20 cellular contexts compared by ENCODE assay signal in the genomic region with DNA sequence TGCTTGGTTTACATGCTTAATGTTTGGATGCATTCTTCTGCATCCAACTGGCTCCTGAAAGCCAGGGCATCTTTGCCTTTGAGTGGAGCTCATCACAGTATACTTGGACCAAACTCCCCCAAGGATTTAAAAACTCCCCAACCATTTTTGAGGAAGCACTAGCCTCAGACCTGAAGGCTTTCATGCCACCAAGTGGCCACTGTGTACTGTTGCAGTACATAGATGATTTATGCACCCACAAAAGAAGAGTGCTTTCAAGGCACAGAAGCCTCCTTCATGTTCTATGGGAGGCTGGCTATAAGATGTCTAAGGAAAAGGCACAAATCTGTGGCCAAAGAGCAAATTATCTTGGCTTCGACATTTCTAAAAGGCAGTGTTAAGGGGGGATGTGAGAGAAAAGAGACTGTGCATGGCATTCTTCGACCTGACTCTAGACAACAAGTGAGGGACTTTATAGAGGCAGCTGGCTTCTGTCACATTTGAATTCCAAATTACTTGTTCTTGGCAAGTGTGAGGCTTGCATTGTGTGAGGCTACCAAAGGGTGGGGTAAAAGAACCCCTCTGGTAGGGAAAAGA.
DNase-seq lines count a peak whose midpoint lies in the region; ATAC-seq and TF ChIP-seq lines count a peak whose summit lies in the region.
"Had no signal": no experiment of that assay in that cellular context is flagged by ENCODE, and none has a peak within 500 bp of the region (broad histone marks: within the 10 kb centered on the region; RNA-seq: fewer than 3 reads in every experiment).

No MANE protein-coding gene starts in this region.

- TF ChIP-seq CTCF in cardiac fibroblast (IDR thresholded peaks at IDR 0.05; ENCODE audit: low read depth, low read length) = peak; percentile 37
- TF ChIP-seq CTCF in osteocyte (IDR thresholded peaks at IDR 0.05) = no peak

- no peak overlapping the region for H3K27ac Mint-ChIP-seq in osteocyte (ENCODE audit: unreplicated experiment)
- H3K27ac Mint-ChIP-seq: activated CD8-positive, alpha-beta memory T cell treated with anti-CD3 and anti-CD28 coated beads, Interleukin-2, amount 10 ng/mL, durations not matched to agents 7 days and 5 days; B cell; immature natural killer cell; naive thymus-derived CD8-positive, alpha-beta T cell; T-helper 2 cell treated with Interferon-gamma antibody and Interleukin-4, amounts not matched to agents 5 μg/mL and 100 μg/mL, for 36 hours had no signal

- no peaks in the 10 kb centered on the region for H3K9me3 Mint-ChIP-seq in osteocyte (ENCODE audit: unreplicated experiment)
- H3K9me3 Mint-ChIP-seq: immature natural killer cell; naive thymus-derived CD8-positive, alpha-beta T cell; T-helper 2 cell treated with Interferon-gamma antibody and Interleukin-4, amounts not matched to agents 5 μg/mL and 100 μg/mL, for 36 hours had no signal

- DNase-seq in EH (ENCODE audit: low read depth) (peak; percentile 13), cardiac fibroblast (ENCODE audit: low read depth in 2 of 2) (peak; percentile 28 to 35), medulla oblongata (ENCODE audit: extremely low spot score) (peak; percentile 25), NOMO-1 treated with DMSO at 0.1 percent for 48 hours (lab: John Stamatoyannopoulos, UW; ENCODE audit: unreplicated experiment) (no peak), osteocyte (ENCODE audit: extremely low spot score, unreplicated experiment) (no peak), NK-92 (lab: John Stamatoyannopoulos, UW; ENCODE audit: unreplicated experiment) (no peak), GF-D8 (lab: John Stamatoyannopoulos, UW) (no peak)
- DNase-seq: activated CD8-positive, alpha-beta memory T cell treated with anti-CD3 and anti-CD28 coated beads, Interleukin-2, amount 10 ng/mL, durations not matched to agents 7 days and 5 days; activated effector memory CD4-positive, alpha-beta T cell treated with anti-CD3 and anti-CD28 coated beads, Interleukin-2, amount 50 U/mL, for 16 hours; glutamatergic neuron; immature natural killer cell; naive thymus-derived CD8-positive, alpha-beta T cell; NCI-H1417; NCI-H226; tibial artery had no signal

- ATAC-seq in HG02642 (IDR thresholded peaks at IDR 0.05; ENCODE audit: poor library complexity, unreplicated experiment) = peak; percentile 57
- ATAC-seq: activated CD8-positive, alpha-beta memory T cell treated with anti-CD3 and anti-CD28 coated beads, Interleukin-2, amount 10 ng/mL, durations not matched to agents 7 days and 5 days had no signal

- H3K4me1 Mint-ChIP-seq in osteocyte (ENCODE audit: unreplicated experiment) = no peaks in the 10 kb centered on the region
- H3K4me1 Mint-ChIP-seq: activated CD8-positive, alpha-beta memory T cell treated with anti-CD3 and anti-CD28 coated beads, Interleukin-2, amount 10 ng/mL, durations not matched to agents 7 days and 5 days; B cell; immature natural killer cell had no signal

- no peaks in the 10 kb centered on the region for H3K36me3 Mint-ChIP-seq in osteocyte (ENCODE audit: unreplicated experiment)
- H3K36me3 Mint-ChIP-seq: activated CD8-positive, alpha-beta memory T cell treated with anti-CD3 and anti-CD28 coated beads, Interleukin-2, amount 10 ng/mL, durations not matched to agents 7 days and 5 days; immature natural killer cell had no signal

- H3K27me3 Mint-ChIP-seq in osteocyte (ENCODE audit: unreplicated experiment) = no peaks in the 10 kb centered on the region
- H3K27me3 Mint-ChIP-seq: activated CD8-positive, alpha-beta memory T cell treated with anti-CD3 and anti-CD28 coated beads, Interleukin-2, amount 10 ng/mL, durations not matched to agents 7 days and 5 days; B cell; naive thymus-derived CD8-positive, alpha-beta T cell had no signal

- no peak overlapping the region for H3K4me3 Mint-ChIP-seq in osteocyte (ENCODE audit: unreplicated experiment)
- H3K4me3 Mint-ChIP-seq: activated CD8-positive, alpha-beta memory T cell treated with anti-CD3 and anti-CD28 coated beads, Interleukin-2, amount 10 ng/mL, durations not matched to agents 7 days and 5 days; B cell; immature natural killer cell; naive thymus-derived CD8-positive, alpha-beta T cell; T-helper 2 cell treated with Interferon-gamma antibody and Interleukin-4, amounts not matched to agents 5 μg/mL and 100 μg/mL, for 36 hours had no signal

- H3K4me3 ChIP-seq in cardiac fibroblast (replicated peaks in 1 of 2; ENCODE audit: low read depth in 2 of 2, low read length in 2 of 2) = no peak overlapping the region
- H3K4me3 ChIP-seq: lung, smooth muscle cell, tibial artery had no signal

Comparison
In these comparisons a context has a peak if more than half of its experiments do, and no peak if none do; other contexts are left out.
1. DNase-seq: peak in EH (single experiment), cardiac fibroblast (2 of 2) and medulla oblongata (single experiment); none in NOMO-1 treated with DMSO at 0.1 percent for 48 hours (single experiment), osteocyte (single experiment), NK-92 (single experiment) and GF-D8 (single experiment).